ENCODE assay signal across 18 cellular contexts in genomic region chr2:237148624-237149023, GRCh38.
"Had no signal": no experiment of that assay in that cellular context is flagged by ENCODE, and none has a peak within 500 bp of the region (broad histone marks: within the 10 kb centered on the region; RNA-seq: fewer than 3 reads in every experiment).

No MANE protein-coding gene starts in this region.

- H3K4me1 ChIP-seq: colonic mucosa, esophagus squamous epithelium, gastrocnemius medialis, pancreas, stomach, uterus had no signal

- H3K4me3 Mint-ChIP-seq: memory B cell; nephron; stimulated activated effector memory CD8-positive, alpha-beta T cell treated with anti-CD3 and anti-CD28 coated beads, Interleukin-12 subunit alpha, Interleukin-12 subunit beta, amount 100 ng/mL, for 72 hours; T-cell; T-helper 2 cell treated with Interferon-gamma antibody and Interleukin-4, amounts not matched to agents 5 μg/mL and 100 μg/mL, for 36 hours had no signal

- H3K9me3 ChIP-seq: colonic mucosa, neutrophil, pancreas had no signal

- H3K27ac Mint-ChIP-seq: memory B cell; nephron; stimulated activated effector memory CD8-positive, alpha-beta T cell treated with anti-CD3 and anti-CD28 coated beads, Interleukin-12 subunit alpha, Interleukin-12 subunit beta, amount 100 ng/mL, for 72 hours; T-cell; T-helper 2 cell treated with Interferon-gamma antibody and Interleukin-4, amounts not matched to agents 5 μg/mL and 100 μg/mL, for 36 hours had no signal

- H3K27me3 ChIP-seq: colonic mucosa, esophagus squamous epithelium, gastrocnemius medialis, neutrophil, pancreas, stomach, suprapubic skin, tibial nerve, uterus had no signal

- H3K4me1 Mint-ChIP-seq: memory B cell, nephron, T-cell had no signal

- H3K36me3 ChIP-seq: colonic mucosa, esophagus squamous epithelium, gastrocnemius medialis, neutrophil, pancreas, stomach, suprapubic skin, tibial nerve, uterus had no signal

- H3K27ac ChIP-seq: colonic mucosa, esophagus squamous epithelium, neutrophil, pancreas, stomach, suprapubic skin, uterus, VCaP had no signal

- FAIRE-seq: islet of Langerhans, pancreas had no signal

- H3K4me3 ChIP-seq: colonic mucosa, esophagus squamous epithelium, gastrocnemius medialis, pancreas, stomach, suprapubic skin, tibial nerve, uterus had no signal

- H3K27me3 Mint-ChIP-seq: T-cell had no signal

- DNase-seq: amniotic stem cell, colonic mucosa, esophagus squamous epithelium, gastrocnemius medialis, pancreas, right cardiac atrium, stomach, T-cell, uterus had no signal

- H3K36me3 Mint-ChIP-seq: stimulated activated effector memory CD8-positive, alpha-beta T cell treated with anti-CD3 and anti-CD28 coated beads, Interleukin-12 subunit alpha, Interleukin-12 subunit beta, amount 100 ng/mL, for 72 hours had no signal
